Comparison of ENCODE assay signal across 10 cellular contexts in the genomic region with DNA sequence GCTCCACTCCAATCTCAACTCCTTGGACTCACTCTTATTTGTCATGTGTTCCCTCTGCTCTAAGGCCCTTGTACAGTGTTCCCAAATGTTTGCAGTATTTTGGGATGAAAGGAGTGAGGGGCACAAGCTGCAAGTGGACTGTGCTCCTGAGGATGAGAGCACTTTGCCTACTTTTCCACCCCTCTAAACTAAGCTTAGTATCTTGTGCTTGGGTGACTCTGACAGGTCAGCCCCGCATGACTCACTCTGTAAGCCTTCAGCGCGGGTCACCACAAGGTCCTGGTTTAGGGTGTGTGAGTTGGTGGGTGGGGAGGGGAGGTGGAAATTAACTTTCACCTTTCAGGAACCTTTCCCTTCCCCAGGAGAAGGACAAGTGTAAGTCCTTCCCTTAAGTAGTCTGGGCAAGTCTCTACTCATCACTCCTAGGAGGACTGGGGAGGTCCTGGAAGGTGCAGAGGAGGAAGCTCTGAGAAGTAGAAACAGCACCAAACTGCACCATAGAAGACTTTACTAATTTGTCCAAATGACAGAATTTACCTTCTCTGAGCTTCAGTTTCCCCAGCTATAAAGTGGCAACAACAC.
A peak's percentile ranks its signal among the peaks of the same experiment; 100 is the strongest.
DNase-seq lines count a peak whose midpoint lies in the region; ATAC-seq and TF ChIP-seq lines count a peak whose summit lies in the region.
"Had no signal": no experiment of that assay in that cellular context is flagged by ENCODE, and none has a peak within 500 bp of the region (broad histone marks: within the 10 kb centered on the region; RNA-seq: fewer than 3 reads in every experiment).

No MANE protein-coding gene starts in this region.

- CTCF ChIA-PET in activated B cell treated with CpG ODN at 0.5 μM for 24 hours (lab: Charles Lee) = interaction anchor here (0.6 kb wide), 1 partner anchor 354 kb away, joined by 3 read pairs; no protein-coding TSS in a partner anchor
- CTCF ChIA-PET in activated CD4-positive, alpha-beta memory T cell treated with anti-CD3 and anti-CD28 coated beads, Interleukin-2, amount 10 ng/mL, durations not matched to agents 7 days and 5 days (lab: Charles Lee) = interaction anchor here (0.7 to 1.2 kb wide), 3 partner anchors 11 to 101 kb away, joined by 3 to 4 read pairs (median 3); no protein-coding TSS in a partner anchor

- H3K27ac ChIP-seq in urinary bladder (ENCODE audit: low read depth) = peak overlapping the region; percentile 52
- H3K27ac ChIP-seq: BLaER1 had no signal

- H3K36me3 ChIP-seq in urinary bladder (ENCODE audit: insufficient read depth) = no peaks in the 10 kb centered on the region
- H3K36me3 ChIP-seq: BLaER1 had no signal

- peaks cover 18% of the 10 kb centered on the region for H3K27me3 Mint-ChIP-seq in activated B cell treated with CpG ODN at 0.5 μM for 24 hours
- H3K27me3 Mint-ChIP-seq in activated CD4-positive, alpha-beta memory T cell treated with anti-CD3 and anti-CD28 coated beads, Interleukin-2, amount 10 ng/mL, durations not matched to agents 7 days and 5 days = peaks cover 26% of the 10 kb centered on the region

- H3K9me3 Mint-ChIP-seq in activated naive CD4-positive, alpha-beta T cell treated with anti-CD3 and anti-CD28 coated beads, Interleukin-2, amount 50 U/mL, for 72 hours = peaks cover 0 to 3% of the 10 kb centered on the region in 2 donors
- peaks cover 2% of the 10 kb centered on the region for H3K9me3 Mint-ChIP-seq in activated B cell treated with CpG ODN at 0.5 μM for 24 hours
- no peaks in the 10 kb centered on the region for H3K9me3 Mint-ChIP-seq in activated CD4-positive, alpha-beta memory T cell treated with anti-CD3 and anti-CD28 coated beads, Interleukin-2, amount 10 ng/mL, durations not matched to agents 7 days and 5 days
- H3K9me3 Mint-ChIP-seq: dendritic cell treated with granulocyte-macrophage colony-stimulating factor and Interleukin-4, amounts not matched to agents 40 ng/mL and 50 ng/mL, for 4 days had no signal

- intact Hi-C loops in activated B cell treated with CpG ODN at 0.5 μM for 24 hours (cut with micrococcal nuclease) = no loop called here

- TF ChIP-seq CTCF in activated B cell treated with CpG ODN at 0.5 μM for 24 hours (IDR thresholded peaks at IDR 0.05) = no peak

- peak; percentile 53 to 70 for ATAC-seq in activated naive CD4-positive, alpha-beta T cell treated with anti-CD3 and anti-CD28 coated beads, Interleukin-2, amount 50 U/mL, for 72 hours
- peak; percentile 49 for ATAC-seq in activated B cell treated with CpG ODN at 0.5 μM for 24 hours (ENCODE audit: low read depth)

- no peaks in the 10 kb centered on the region for H3K4me1 ChIP-seq in urinary bladder (ENCODE audit: insufficient read depth)
- H3K4me1 ChIP-seq: BLaER1 had no signal

- 68% methylated on average over 3 of the region's 3 CpGs for WGBS in urinary bladder

- no peak overlapping the region for H3K27ac Mint-ChIP-seq in activated naive CD4-positive, alpha-beta T cell treated with anti-CD3 and anti-CD28 coated beads, Interleukin-2, amount 50 U/mL, for 72 hours
- no peak overlapping the region for H3K27ac Mint-ChIP-seq in activated B cell treated with CpG ODN at 0.5 μM for 24 hours
- no peak overlapping the region for H3K27ac Mint-ChIP-seq in activated CD4-positive, alpha-beta memory T cell treated with anti-CD3 and anti-CD28 coated beads, Interleukin-2, amount 10 ng/mL, durations not matched to agents 7 days and 5 days
- H3K27ac Mint-ChIP-seq: dendritic cell treated with granulocyte-macrophage colony-stimulating factor and Interleukin-4, amounts not matched to agents 40 ng/mL and 50 ng/mL, for 4 days had no signal

- POLR2A ChIA-PET in activated B cell treated with CpG ODN at 0.5 μM for 24 hours (lab: Charles Lee) = interaction anchor here (1.4 kb wide), 1 partner anchor 12 kb away, joined by 4 read pairs; no protein-coding TSS in a partner anchor
- POLR2A ChIA-PET in activated CD4-positive, alpha-beta memory T cell treated with anti-CD3 and anti-CD28 coated beads, Interleukin-2, amount 10 ng/mL, durations not matched to agents 7 days and 5 days (lab: Charles Lee) = interaction anchor here (1.4 kb wide), 1 partner anchor 34 kb away, joined by 3 read pairs; no protein-coding TSS in a partner anchor

- no peak for DNase-seq in activated naive CD4-positive, alpha-beta T cell treated with anti-CD3 and anti-CD28 coated beads, Interleukin-2, amount 50 U/mL, for 72 hours (ENCODE audit: low spot score in 2 of 2)
- DNase-seq in activated naive CD4-positive, alpha-beta T cell treated with anti-CD3 and anti-CD28 coated beads, Interleukin-2, amount 50 U/mL, for 16 hours = no peak
- DNase-seq in activated B cell treated with CpG ODN at 0.5 μM for 24 hours (no peak), kidney glomerular epithelial cell (lab: John Stamatoyannopoulos, UW) (peak; percentile 40), retina (no peak), NCI-H128 (lab: John Stamatoyannopoulos, UW; ENCODE audit: unreplicated experiment) (no peak)
- DNase-seq in activated CD4-positive, alpha-beta memory T cell treated with anti-CD3 and anti-CD28 coated beads, Interleukin-2, amount 10 ng/mL, durations not matched to agents 7 days and 5 days = no peak

- no peak overlapping the region for H3K4me3 ChIP-seq in urinary bladder (ENCODE audit: low read depth, low read length)
- H3K4me3 ChIP-seq: BLaER1 had no signal

- H3K4me3 Mint-ChIP-seq in activated B cell treated with CpG ODN at 0.5 μM for 24 hours = no peak overlapping the region
- no peak overlapping the region for H3K4me3 Mint-ChIP-seq in activated CD4-positive, alpha-beta memory T cell treated with anti-CD3 and anti-CD28 coated beads, Interleukin-2, amount 10 ng/mL, durations not matched to agents 7 days and 5 days
- H3K4me3 Mint-ChIP-seq: dendritic cell treated with granulocyte-macrophage colony-stimulating factor and Interleukin-4, amounts not matched to agents 40 ng/mL and 50 ng/mL, for 4 days had no signal

- peaks cover 0 to 4% of the 10 kb centered on the region in 2 donors for H3K36me3 Mint-ChIP-seq in activated naive CD4-positive, alpha-beta T cell treated with anti-CD3 and anti-CD28 coated beads, Interleukin-2, amount 50 U/mL, for 72 hours
- no peaks in the 10 kb centered on the region for H3K36me3 Mint-ChIP-seq in activated B cell treated with CpG ODN at 0.5 μM for 24 hours (ENCODE audit: low read depth)
- H3K36me3 Mint-ChIP-seq in activated CD4-positive, alpha-beta memory T cell treated with anti-CD3 and anti-CD28 coated beads, Interleukin-2, amount 10 ng/mL, durations not matched to agents 7 days and 5 days (ENCODE audit: low read depth) = no peaks in the 10 kb centered on the region

- peaks cover 2% of the 10 kb centered on the region for H3K4me1 Mint-ChIP-seq in activated B cell treated with CpG ODN at 0.5 μM for 24 hours
- H3K4me1 Mint-ChIP-seq in activated CD4-positive, alpha-beta memory T cell treated with anti-CD3 and anti-CD28 coated beads, Interleukin-2, amount 10 ng/mL, durations not matched to agents 7 days and 5 days = peaks cover 12% of the 10 kb centered on the region
